In genomic region chr1:228275435-228276342, GRCh38 we compare ENCODE assay signal across 8 cellular contexts.
A peak's percentile ranks its signal among the peaks of the same experiment; 100 is the strongest.
DNase-seq lines count a peak whose midpoint lies in the region; ATAC-seq and TF ChIP-seq lines count a peak whose summit lies in the region.

No MANE protein-coding gene starts in this region.

- DNase-seq in GM13976 (ENCODE audit: low spot score) (peak; percentile 89), RWPE1 (ENCODE audit: low spot score) (peak; percentile 68), neural progenitor cell (ENCODE audit: low spot score) (peak; percentile 96), NCI-H226 (no peak)
- peak; percentile 96 for DNase-seq in activated naive CD4-positive, alpha-beta T cell treated with anti-CD3 and anti-CD28 coated beads for 36 hours
- DNase-seq in stimulated activated naive CD4-positive, alpha-beta T cell treated with Interleukin-2 at 50 U/mL for 16 hours (lab: John Stamatoyannopoulos, UW) = peak; percentile 88

- H3K36me3 ChIP-seq in gastroesophageal sphincter (peaks cover 0 to 48% of the 10 kb centered on the region in 2 donors), neural progenitor cell (no peaks in the 10 kb centered on the region)

- intact Hi-C loops in activated naive CD4-positive, alpha-beta T cell treated with anti-CD3 and anti-CD28 coated beads for 36 hours (cut with micrococcal nuclease) = loop anchor here (1.0 to 2.0 kb wide), 5 partner anchors 63 to 183 kb away; partner anchors contain the start of genes GUK1 and TRIM11

- no peaks in the 10 kb centered on the region for H3K9me3 Mint-ChIP-seq in activated naive CD4-positive, alpha-beta T cell treated with anti-CD3 and anti-CD28 coated beads for 36 hours
- no peaks in the 10 kb centered on the region for H3K9me3 Mint-ChIP-seq in neural progenitor cell

- H3K9me3 ChIP-seq in gastroesophageal sphincter (no peaks in the 10 kb centered on the region), neural progenitor cell (ENCODE audit: low read depth) (no peaks in the 10 kb centered on the region)

- CTCF ChIA-PET in RWPE1 (lab: Yijun Ruan, JAX) = no interaction called here
- CTCF ChIA-PET in activated naive CD4-positive, alpha-beta T cell treated with anti-CD3 and anti-CD28 coated beads for 36 hours (lab: Charles Lee) = interaction anchor here (0.6 to 1.2 kb wide), 2 partner anchors 13 to 47 kb away, joined by 3 read pairs; no protein-coding TSS in a partner anchor

- peaks cover 5% of the 10 kb centered on the region for H3K4me1 Mint-ChIP-seq in activated naive CD4-positive, alpha-beta T cell treated with anti-CD3 and anti-CD28 coated beads for 36 hours (ENCODE audit: low read depth)
- H3K4me1 Mint-ChIP-seq in neural progenitor cell = peaks cover 3% of the 10 kb centered on the region

- H3K79me2 ChIP-seq in neural progenitor cell (ENCODE audit: low read depth) = no peaks in the 10 kb centered on the region

- peak overlapping the region; percentile 70 for H3K4me2 ChIP-seq in neural progenitor cell

- no peaks in the 10 kb centered on the region for H3K27me3 Mint-ChIP-seq in activated naive CD4-positive, alpha-beta T cell treated with anti-CD3 and anti-CD28 coated beads for 36 hours (ENCODE audit: low read depth)
- H3K27me3 Mint-ChIP-seq in neural progenitor cell (ENCODE audit: insufficient read depth, low read depth) = peaks cover 12% of the 10 kb centered on the region

- in situ Hi-C loops in GM13976 (cut with MboI; ENCODE audit: low sequenced_read_pairs, unreplicated experiment) = no loop called here

- ATAC-seq in HG03439 (IDR thresholded peaks at IDR 0.05; ENCODE audit: unreplicated experiment) (peak; percentile 48), gastroesophageal sphincter (peak; percentile 92)

- H3K9ac ChIP-seq in neural progenitor cell = no peak overlapping the region

- H3K4me3 ChIP-seq in gastroesophageal sphincter (peak overlapping the region; percentile 54 to 74), neural progenitor cell (peak overlapping the region; percentile 47)

- H3K27ac ChIP-seq in RWPE1 = peak overlapping the region; percentile 65
- H3K27ac ChIP-seq in gastroesophageal sphincter = peak overlapping the region; percentile 32 to 84 (median 76)
- H3K27ac ChIP-seq in neural progenitor cell = no peak overlapping the region

- H3K27me3 ChIP-seq in gastroesophageal sphincter = no peaks in the 10 kb centered on the region
- peaks cover 11% of the 10 kb centered on the region for H3K27me3 ChIP-seq in neural progenitor cell

- 0 to 7% methylated on average over 1 to 8 of the region's 73 CpGs for WGBS in gastroesophageal sphincter (ENCODE audit: low coverage in 1 of 2), 2 donors

- no peaks in the 10 kb centered on the region for H3K36me3 Mint-ChIP-seq in activated naive CD4-positive, alpha-beta T cell treated with anti-CD3 and anti-CD28 coated beads for 36 hours (ENCODE audit: low read depth)
- H3K36me3 Mint-ChIP-seq in neural progenitor cell = peaks cover 5% of the 10 kb centered on the region

- H2AFZ ChIP-seq in neural progenitor cell (replicated peaks) = peak overlapping the region; percentile 29

- no peak overlapping the region for H3K27ac Mint-ChIP-seq in activated naive CD4-positive, alpha-beta T cell treated with anti-CD3 and anti-CD28 coated beads for 36 hours
- no peak overlapping the region for H3K27ac Mint-ChIP-seq in neural progenitor cell

- TF ChIP-seq CTCF in GM13976 (IDR thresholded peaks at IDR 0.05; ENCODE audit: borderline replicate concordance, control extremely low read depth, extremely low read depth, insufficient read depth, missing control alignments) (no peak), RWPE1 (conservative IDR thresholded peaks at IDR 0.05; ENCODE audit: low read depth) (no peak), gastroesophageal sphincter (IDR thresholded peaks at IDR 0.05) (peak in 1 of 4 experiments; percentile 13), neural progenitor cell (IDR thresholded peaks at IDR 0.05) (no peak)

- TF ChIP-seq EP300 in gastroesophageal sphincter (IDR thresholded peaks at IDR 0.05) = no peak

- H3K4me3 Mint-ChIP-seq in activated naive CD4-positive, alpha-beta T cell treated with anti-CD3 and anti-CD28 coated beads for 36 hours = peak overlapping the region; percentile 72
- peak overlapping the region; percentile 83 for H3K4me3 Mint-ChIP-seq in neural progenitor cell

- POLR2A ChIA-PET in RWPE1 (lab: Yijun Ruan, JAX; ENCODE audit: low non-redundant PET) = no interaction called here

- peaks cover 11% of the 10 kb centered on the region for H4K20me1 ChIP-seq in neural progenitor cell (ENCODE audit: low read depth)

- TF ChIP-seq POLR2A in gastroesophageal sphincter (IDR thresholded peaks at IDR 0.05) = no peak

- H3F3A ChIP-seq in neural progenitor cell (ENCODE audit: low read depth) = no peaks in the 10 kb centered on the region

- H3K4me1 ChIP-seq in gastroesophageal sphincter (peaks cover 0 to 39% (median 10%) of the 10 kb centered on the region in 3 donors), neural progenitor cell (peaks cover 6% of the 10 kb centered on the region)
